37 cellular contexts compared by ENCODE assay signal in the genomic region with DNA sequence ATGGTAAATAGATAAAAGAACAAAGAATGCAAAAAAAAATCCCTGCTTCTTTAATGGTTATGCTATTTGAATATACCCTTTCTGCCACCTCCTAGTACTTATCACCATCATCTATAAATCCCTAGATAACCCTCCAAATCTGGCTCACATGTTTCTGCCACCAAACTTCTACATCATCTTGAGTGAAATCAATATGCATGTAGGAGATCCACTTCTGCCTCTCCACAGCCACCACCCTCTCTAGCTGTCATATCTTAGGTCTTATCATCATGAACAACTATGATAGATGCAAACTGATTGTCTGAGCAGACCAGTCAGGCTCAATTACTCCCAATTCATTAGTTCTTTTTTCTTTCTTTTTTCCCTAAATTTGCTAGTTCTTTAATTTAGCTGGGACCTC. TPM values are rescaled to one million over a fixed set of nuclear protein-coding genes. Genes with fewer than 3 reads are reported as not detected.
A peak's percentile ranks its signal among the peaks of the same experiment; 100 is the strongest.
DNase-seq lines count a peak whose midpoint lies in the region; ATAC-seq, FAIRE-seq and TF ChIP-seq lines count a peak whose summit lies in the region.
"Had no signal": no experiment of that assay in that cellular context is flagged by ENCODE, and none has a peak within 500 bp of the region (broad histone marks: within the 10 kb centered on the region; RNA-seq: fewer than 3 reads in every experiment).

No MANE protein-coding gene starts in this region.

- peaks cover 0 to 12% (median 4%) of the 10 kb centered on the region in 4 donors for H3K4me1 Mint-ChIP-seq in naive thymus-derived CD8-positive, alpha-beta T cell

- H3K36me3 Mint-ChIP-seq in naive thymus-derived CD8-positive, alpha-beta T cell, result peaks cover 0 to 31% (median 8%) of the 10 kb centered on the region in 3 donors

- no peak for TF ChIP-seq POLR2A in GM12891 (IDR thresholded peaks at IDR 0.05; ENCODE audit: low read depth, low read length)

- no peak for ATAC-seq in GM21447 (IDR thresholded peaks at IDR 0.05; ENCODE audit: unreplicated experiment)
- no peak for ATAC-seq in naive thymus-derived CD8-positive, alpha-beta T cell
- ATAC-seq: A549; CD8-positive, alpha-beta T cell had no signal

- no peak for TF ChIP-seq CTCF in neutrophil (IDR thresholded peaks at IDR 0.05)

- H3K27me3 Mint-ChIP-seq in naive thymus-derived CD8-positive, alpha-beta T cell, result no peaks in the 10 kb centered on the region
- H3K27me3 Mint-ChIP-seq: B cell; CD4-positive, alpha-beta memory T cell; CD4-positive, alpha-beta T cell; CD4-positive, CD25-positive, alpha-beta regulatory T cell; CD8-positive, alpha-beta memory T cell had no signal

- POLR2A ChIA-PET in naive thymus-derived CD8-positive, alpha-beta T cell (lab: Charles Lee), result no interaction called here

- no peak overlapping the region for H3K4me3 Mint-ChIP-seq in naive thymus-derived CD8-positive, alpha-beta T cell
- H3K4me3 Mint-ChIP-seq: B cell; CD14-positive monocyte; CD4-positive, alpha-beta memory T cell; CD4-positive, alpha-beta T cell; CD4-positive, CD25-positive, alpha-beta regulatory T cell; CD8-positive, alpha-beta memory T cell; CD8-positive, alpha-beta T cell had no signal

- peak overlapping the region; percentile 6 for H3K27ac ChIP-seq in caudate nucleus (ENCODE audit: low read depth, low read length)
- peak overlapping the region; percentile 24 for H3K27ac ChIP-seq in neutrophil
- H3K27ac ChIP-seq: 22Rv1; A549; BLaER1; BLaER1 treated with 17β-estradiol and CSF1 and Interleukin-3, amounts not matched to agents 10 nM and 100 nM; C4-2B had no signal

- H3K9me3 ChIP-seq in neutrophil (no peaks in the 10 kb centered on the region), MG63 (no peaks in the 10 kb centered on the region)
- H3K9me3 ChIP-seq: A549; BE2C; BLaER1; BLaER1 treated with 17β-estradiol and CSF1 and Interleukin-3, amounts not matched to agents 10 nM and 100 nM; Caco-2 had no signal

- no peak overlapping the region for H3K4me3 ChIP-seq in neutrophil (ENCODE audit: low read depth in 1 of 2, low read length in 1 of 2)
- no peak overlapping the region for H3K4me3 ChIP-seq in MG63
- H3K4me3 ChIP-seq: A549; BLaER1; BLaER1 treated with 17β-estradiol and CSF1 and Interleukin-3, amounts not matched to agents 10 nM and 100 nM had no signal

- H3K27me3 ChIP-seq in neutrophil (no peaks in the 10 kb centered on the region), MG63 (no peaks in the 10 kb centered on the region)
- H3K27me3 ChIP-seq: BE2C; BLaER1; BLaER1 treated with 17β-estradiol and CSF1 and Interleukin-3, amounts not matched to agents 10 nM and 100 nM had no signal

- peaks cover 33 to 39% of the 10 kb centered on the region in 2 experiments for H3K4me1 ChIP-seq in neutrophil (ENCODE audit: control insufficient read depth in 1 of 2, insufficient read depth in 1 of 2, low read depth in 1 of 2, low read length in 1 of 2)
- H3K4me1 ChIP-seq: A549, BE2C, BLaER1 had no signal

- no peaks in the 10 kb centered on the region for H3K36me3 ChIP-seq in neutrophil
- peaks cover 7% of the 10 kb centered on the region for H3K36me3 ChIP-seq in MG63
- H3K36me3 ChIP-seq: BE2C had no signal

- DNase-seq in GM12891 (ENCODE audit: insufficient read length, low spot score) (no peak), caudate nucleus (lab: John Stamatoyannopoulos, UW) (peak in 4 of 61 donors; percentile 31 to 80 (median 40)), putamen (ENCODE audit: low spot score) (peak; percentile 60), NCI-H2107 (lab: John Stamatoyannopoulos, UW) (no peak), MG63 (no peak)
- DNase-seq in naive thymus-derived CD8-positive, alpha-beta T cell, result no peak
- DNase-seq: 8988T; ACHN; AML-193; BE2C; C1 segment of cervical spinal cord; Caco-2; Calu3; CD4-positive, alpha-beta memory T cell; CD4-positive, alpha-beta T cell; CD4-positive, CD25-positive, alpha-beta regulatory T cell; CD8-positive, alpha-beta memory T cell; CD8-positive, alpha-beta T cell; COR-L47; DMS 273 treated with DMSO at 0.1 percent for 48 hours; DMS153; DMS53; DMS79; DMS79 treated with DMSO at 0.1 percent for 48 hours; DND-41; EL had no signal

- peak; percentile 5 for FAIRE-seq in GM12891 (lab: Jason Lieb, UNC)
- FAIRE-seq: A204.1, D721Med had no signal

- H3K9me3 Mint-ChIP-seq in naive thymus-derived CD8-positive, alpha-beta T cell, result no peaks in the 10 kb centered on the region
- H3K9me3 Mint-ChIP-seq: CD14-positive monocyte; CD4-positive, alpha-beta memory T cell; CD4-positive, alpha-beta T cell; CD4-positive, CD25-positive, alpha-beta regulatory T cell; CD8-positive, alpha-beta memory T cell; CD8-positive, alpha-beta T cell had no signal

- no peak overlapping the region for H3K27ac Mint-ChIP-seq in naive thymus-derived CD8-positive, alpha-beta T cell
- H3K27ac Mint-ChIP-seq: B cell; CD14-positive monocyte; CD4-positive, alpha-beta memory T cell; CD4-positive, alpha-beta T cell; CD4-positive, CD25-positive, alpha-beta regulatory T cell; CD8-positive, alpha-beta memory T cell; CD8-positive, alpha-beta T cell had no signal

TF ChIP-seq in GM12891, 5 proteins besides CTCF, POLR2A, EP300 and RAD21:
- no peak for TF ChIP-seq POLR2AphosphoS5 (IDR thresholded peaks at IDR 0.05; ENCODE audit: low read depth, low read length)
- TF ChIP-seq SPI1 (IDR thresholded peaks at IDR 0.05; ENCODE audit: low read depth, low read length), result no peak
- no peak for TF ChIP-seq PAX5 (IDR thresholded peaks at IDR 0.05; ENCODE audit: insufficient read depth, low read length, severe bottlenecking)
- TF ChIP-seq POU2F2 (IDR thresholded peaks at IDR 0.05; ENCODE audit: low read depth, low read length), result no peak
- TF ChIP-seq TAF1 (IDR thresholded peaks at IDR 0.05; ENCODE audit: low read depth, low read length), result no peak

RNA-seq across cellular contexts. Expression of a gene that starts 55.3 kb away (rescaled TPM):
- polyA plus RNA-seq in GM12891 (2012; ENCODE audit: low read depth, missing spikeins), result 4.9 TPM
- total RNA-seq in MG63 (2014; rRNA removed; shearing (Covaris generic); ENCODE audit: low replicate concordance), result 5.9 and 8.1 TPM in 2 replicates
- 10 to 100 TPM; 33.4 to 34.9 TPM for total RNA-seq in naive thymus-derived CD8-positive, alpha-beta T cell
- 10 to 100 TPM in 1 of 3 donors, 1 to 10 TPM in 2; 6.8 to 10.8 (median 7.8) TPM for polyA plus RNA-seq in naive thymus-derived CD8-positive, alpha-beta T cell
